2 cellular contexts compared by ENCODE assay signal in the genomic region with DNA sequence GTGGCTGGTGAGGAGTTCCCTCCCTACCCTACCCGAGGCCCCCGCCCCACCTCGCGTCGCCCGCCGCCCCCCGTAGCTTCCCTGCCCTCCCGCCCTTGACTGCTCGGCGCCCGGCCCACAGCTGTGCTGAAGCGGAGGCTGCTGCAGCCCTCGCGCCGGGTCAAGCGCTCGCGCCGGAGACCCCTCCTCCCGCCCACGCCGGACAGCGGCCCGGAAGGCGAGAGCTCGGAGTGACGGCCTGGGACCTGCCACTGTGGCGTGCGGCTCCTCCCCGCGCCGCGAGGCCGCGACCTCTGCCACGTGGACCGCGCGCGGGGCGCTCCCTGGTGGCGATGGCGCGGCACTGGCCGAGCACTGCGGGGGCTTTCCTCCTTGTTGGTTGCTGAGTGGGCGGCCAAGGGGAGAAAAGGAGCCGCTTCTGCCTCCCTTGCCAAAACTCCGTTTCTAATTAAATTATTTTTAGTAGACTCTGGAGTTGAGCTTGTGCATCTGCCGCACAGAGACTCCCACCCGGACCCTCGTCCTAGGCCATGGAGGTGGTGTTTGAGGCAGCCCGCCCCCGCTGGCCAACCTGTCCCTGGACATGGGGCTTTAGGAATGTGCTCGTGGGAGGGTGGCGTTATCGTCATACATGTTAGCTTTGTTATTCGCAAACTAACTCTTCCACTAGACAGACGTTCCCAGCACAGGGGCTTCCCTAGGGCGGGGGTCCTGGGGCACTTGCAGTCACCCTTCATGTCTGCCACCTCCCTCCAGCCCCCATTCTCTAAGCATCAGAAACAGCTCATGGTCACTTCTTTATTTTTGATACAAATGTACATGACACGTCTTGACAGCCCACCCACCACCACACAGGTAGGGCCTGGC.
TF ChIP-seq lines count a peak whose summit lies in the region.

No MANE protein-coding gene starts in this region.

TF ChIP-seq in SK-N-SH, 30 proteins besides CTCF, POLR2A, EP300 and RAD21 (continues in another document):
- TF ChIP-seq USF1 (IDR thresholded peaks at IDR 0.05; ENCODE audit: borderline replicate concordance, low read depth) = peak; percentile 63; the same call in 1 of the 2 replicates
- TF ChIP-seq, protein P1, sequence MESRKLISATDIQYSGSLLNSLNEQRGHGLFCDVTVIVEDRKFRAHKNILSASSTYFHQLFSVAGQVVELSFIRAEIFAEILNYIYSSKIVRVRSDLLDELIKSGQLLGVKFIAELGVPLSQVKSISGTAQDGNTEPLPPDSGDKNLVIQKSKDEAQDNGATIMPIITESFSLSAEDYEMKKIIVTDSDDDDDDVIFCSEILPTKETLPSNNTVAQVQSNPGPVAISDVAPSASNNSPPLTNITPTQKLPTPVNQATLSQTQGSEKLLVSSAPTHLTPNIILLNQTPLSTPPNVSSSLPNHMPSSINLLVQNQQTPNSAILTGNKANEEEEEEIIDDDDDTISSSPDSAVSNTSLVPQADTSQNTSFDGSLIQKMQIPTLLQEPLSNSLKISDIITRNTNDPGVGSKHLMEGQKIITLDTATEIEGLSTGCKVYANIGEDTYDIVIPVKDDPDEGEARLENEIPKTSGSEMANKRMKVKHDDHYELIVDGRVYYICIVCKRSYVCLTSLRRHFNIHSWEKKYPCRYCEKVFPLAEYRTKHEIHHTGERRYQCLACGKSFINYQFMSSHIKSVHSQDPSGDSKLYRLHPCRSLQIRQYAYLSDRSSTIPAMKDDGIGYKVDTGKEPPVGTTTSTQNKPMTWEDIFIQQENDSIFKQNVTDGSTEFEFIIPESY (IDR thresholded peaks at IDR 0.05; ENCODE audit: borderline replicate concordance, low read depth) = no peak
- TF ChIP-seq, protein P2, sequence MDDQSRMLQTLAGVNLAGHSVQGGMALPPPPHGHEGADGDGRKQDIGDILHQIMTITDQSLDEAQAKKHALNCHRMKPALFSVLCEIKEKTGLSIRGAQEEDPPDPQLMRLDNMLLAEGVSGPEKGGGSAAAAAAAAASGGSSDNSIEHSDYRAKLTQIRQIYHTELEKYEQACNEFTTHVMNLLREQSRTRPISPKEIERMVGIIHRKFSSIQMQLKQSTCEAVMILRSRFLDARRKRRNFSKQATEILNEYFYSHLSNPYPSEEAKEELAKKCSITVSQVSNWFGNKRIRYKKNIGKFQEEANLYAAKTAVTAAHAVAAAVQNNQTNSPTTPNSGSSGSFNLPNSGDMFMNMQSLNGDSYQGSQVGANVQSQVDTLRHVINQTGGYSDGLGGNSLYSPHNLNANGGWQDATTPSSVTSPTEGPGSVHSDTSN (IDR thresholded peaks at IDR 0.05) = no peak
- TF ChIP-seq TEAD4 (IDR thresholded peaks at IDR 0.05; ENCODE audit: borderline replicate concordance, insufficient read depth) = no peak
- TF ChIP-seq GABPA (IDR thresholded peaks at IDR 0.05; ENCODE audit: low read depth) = no peak
- no peak for TF ChIP-seq ELF1 (IDR thresholded peaks at IDR 0.05)
- no peak for TF ChIP-seq FOSL2 (IDR thresholded peaks at IDR 0.05; ENCODE audit: borderline replicate concordance, low read depth)
- no peak for TF ChIP-seq YY1 (IDR thresholded peaks at IDR 0.05; ENCODE audit: low read depth)
- no peak for TF ChIP-seq CHD2 (IDR thresholded peaks at IDR 0.05; ENCODE audit: low read length, partially characterized antibody)
- no peak for TF ChIP-seq NRF1 (IDR thresholded peaks at IDR 0.05; ENCODE audit: low read depth, low read length)
- TF ChIP-seq RCOR1 (IDR thresholded peaks at IDR 0.05; ENCODE audit: low read length) = no peak
- TF ChIP-seq, protein P3, sequence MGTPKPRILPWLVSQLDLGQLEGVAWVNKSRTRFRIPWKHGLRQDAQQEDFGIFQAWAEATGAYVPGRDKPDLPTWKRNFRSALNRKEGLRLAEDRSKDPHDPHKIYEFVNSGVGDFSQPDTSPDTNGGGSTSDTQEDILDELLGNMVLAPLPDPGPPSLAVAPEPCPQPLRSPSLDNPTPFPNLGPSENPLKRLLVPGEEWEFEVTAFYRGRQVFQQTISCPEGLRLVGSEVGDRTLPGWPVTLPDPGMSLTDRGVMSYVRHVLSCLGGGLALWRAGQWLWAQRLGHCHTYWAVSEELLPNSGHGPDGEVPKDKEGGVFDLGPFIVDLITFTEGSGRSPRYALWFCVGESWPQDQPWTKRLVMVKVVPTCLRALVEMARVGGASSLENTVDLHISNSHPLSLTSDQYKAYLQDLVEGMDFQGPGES (IDR thresholded peaks at IDR 0.05; ENCODE audit: low read depth, low read length) = no peak
- no peak for TF ChIP-seq FOXM1 (IDR thresholded peaks at IDR 0.05; ENCODE audit: low read depth)
- no peak for TF ChIP-seq RFX5 (IDR thresholded peaks at IDR 0.05; ENCODE audit: low read length)
- TF ChIP-seq, protein P4, sequence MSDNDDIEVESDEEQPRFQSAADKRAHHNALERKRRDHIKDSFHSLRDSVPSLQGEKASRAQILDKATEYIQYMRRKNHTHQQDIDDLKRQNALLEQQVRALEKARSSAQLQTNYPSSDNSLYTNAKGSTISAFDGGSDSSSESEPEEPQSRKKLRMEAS (IDR thresholded peaks at IDR 0.05; ENCODE audit: low read depth) = peak; percentile 83
- TF ChIP-seq MEF2A (IDR thresholded peaks at IDR 0.05; ENCODE audit: borderline replicate concordance, low read depth) = no peak
- TF ChIP-seq TAF1 (IDR thresholded peaks at IDR 0.05; ENCODE audit: borderline replicate concordance, low read depth, low read length) = no peak
- TF ChIP-seq MXI1 (IDR thresholded peaks at IDR 0.05; ENCODE audit: low read depth, low read length) = peak; percentile 97
- peak; percentile 43 for TF ChIP-seq SMC3 (IDR thresholded peaks at IDR 0.05; ENCODE audit: low read depth, low read length)
- TF ChIP-seq RXRA (IDR thresholded peaks at IDR 0.05; ENCODE audit: borderline replicate concordance, low read depth) = no peak

TF ChIP-seq in GM12878, 131 proteins besides CTCF, POLR2A, EP300 and RAD21 (continues in another document):
- TF ChIP-seq IKZF1 (conservative IDR thresholded peaks at IDR 0.05) (peak; percentile 50; the same call in 1 of the 2 replicates), MYC (IDR thresholded peaks at IDR 0.05; ENCODE audit: insufficient read depth, insufficient read length, insufficient replicate concordance, low read length, severe bottlenecking) (peak; percentile 48), NR2C1 (IDR thresholded peaks at IDR 0.05) (peak; percentile 77), MXI1 (IDR thresholded peaks at IDR 0.05; ENCODE audit: low read depth, low read length) (peak; percentile 57), BCL11A (IDR thresholded peaks at IDR 0.05; ENCODE audit: low read depth, low read length) (no peak), USF1 (IDR thresholded peaks at IDR 0.05; ENCODE audit: borderline replicate concordance, extremely low read length, insufficient read depth, low read depth, low read length) (peak; percentile 50), ZNF592 (IDR thresholded peaks at IDR 0.05) (peak; percentile 73; the same call in 1 of the 2 replicates), GATAD2B (conservative IDR thresholded peaks at IDR 0.05; ENCODE audit: low read depth) (0 out of 2 replicates have a peak, but pooled peaks have one; percentile 53), RELA (IDR thresholded peaks at IDR 0.05; ENCODE audit: borderline replicate concordance, partially characterized antibody) (peak; percentile 40), HDAC6 (IDR thresholded peaks at IDR 0.05; ENCODE audit: unreplicated experiment) (no peak), PKNOX1 (IDR thresholded peaks at IDR 0.05) (peak; percentile 74), DPF2 (IDR thresholded peaks at IDR 0.05) (peak; percentile 39; the same call in 1 of the 2 replicates), STAT3 (IDR thresholded peaks at IDR 0.05; ENCODE audit: low read depth, low read length) (no peak), SMC3 (IDR thresholded peaks at IDR 0.05; ENCODE audit: borderline replicate concordance, low read length) (peak; percentile 25; the same call in 1 of the 2 replicates), BACH1 (IDR thresholded peaks at IDR 0.05; ENCODE audit: borderline replicate concordance) (peak; percentile 76), IRF4 (IDR thresholded peaks at IDR 0.05; ENCODE audit: low read depth, low read length) (no peak), CBFB (IDR thresholded peaks at IDR 0.05; ENCODE audit: low read depth) (no peak), SMARCA5 (IDR thresholded peaks at IDR 0.05) (peak; percentile 71; the same call in 1 of the 2 replicates), CBX3 (IDR thresholded peaks at IDR 0.05; ENCODE audit: borderline replicate concordance, low read depth) (no peak), SP1 (IDR thresholded peaks at IDR 0.05; ENCODE audit: low read depth, low read length) (peak; percentile 16), EGR1 (IDR thresholded peaks at IDR 0.05; ENCODE audit: borderline replicate concordance in 1 of 2, low read depth in 2 of 2, low read length in 2 of 2) (peak in 1 of 2 experiments; percentile 70; a peak in 2 of 3 replicates), BHLHE40 (IDR thresholded peaks at IDR 0.05; ENCODE audit: borderline replicate concordance in 1 of 2, low read depth in 2 of 2, low read length in 1 of 2) (peak in 1 of 2 experiments; percentile 87; a peak in 2 of 4 replicates)
- TF ChIP-seq, protein P4 (IDR thresholded peaks at IDR 0.05; ENCODE audit: low read depth, low read length) = peak; percentile 87
- TF ChIP-seq, protein P5, sequence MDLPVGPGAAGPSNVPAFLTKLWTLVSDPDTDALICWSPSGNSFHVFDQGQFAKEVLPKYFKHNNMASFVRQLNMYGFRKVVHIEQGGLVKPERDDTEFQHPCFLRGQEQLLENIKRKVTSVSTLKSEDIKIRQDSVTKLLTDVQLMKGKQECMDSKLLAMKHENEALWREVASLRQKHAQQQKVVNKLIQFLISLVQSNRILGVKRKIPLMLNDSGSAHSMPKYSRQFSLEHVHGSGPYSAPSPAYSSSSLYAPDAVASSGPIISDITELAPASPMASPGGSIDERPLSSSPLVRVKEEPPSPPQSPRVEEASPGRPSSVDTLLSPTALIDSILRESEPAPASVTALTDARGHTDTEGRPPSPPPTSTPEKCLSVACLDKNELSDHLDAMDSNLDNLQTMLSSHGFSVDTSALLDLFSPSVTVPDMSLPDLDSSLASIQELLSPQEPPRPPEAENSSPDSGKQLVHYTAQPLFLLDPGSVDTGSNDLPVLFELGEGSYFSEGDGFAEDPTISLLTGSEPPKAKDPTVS (IDR thresholded peaks at IDR 0.05; ENCODE audit: low read depth, low read length) = no peak
- TF ChIP-seq, protein P6, sequence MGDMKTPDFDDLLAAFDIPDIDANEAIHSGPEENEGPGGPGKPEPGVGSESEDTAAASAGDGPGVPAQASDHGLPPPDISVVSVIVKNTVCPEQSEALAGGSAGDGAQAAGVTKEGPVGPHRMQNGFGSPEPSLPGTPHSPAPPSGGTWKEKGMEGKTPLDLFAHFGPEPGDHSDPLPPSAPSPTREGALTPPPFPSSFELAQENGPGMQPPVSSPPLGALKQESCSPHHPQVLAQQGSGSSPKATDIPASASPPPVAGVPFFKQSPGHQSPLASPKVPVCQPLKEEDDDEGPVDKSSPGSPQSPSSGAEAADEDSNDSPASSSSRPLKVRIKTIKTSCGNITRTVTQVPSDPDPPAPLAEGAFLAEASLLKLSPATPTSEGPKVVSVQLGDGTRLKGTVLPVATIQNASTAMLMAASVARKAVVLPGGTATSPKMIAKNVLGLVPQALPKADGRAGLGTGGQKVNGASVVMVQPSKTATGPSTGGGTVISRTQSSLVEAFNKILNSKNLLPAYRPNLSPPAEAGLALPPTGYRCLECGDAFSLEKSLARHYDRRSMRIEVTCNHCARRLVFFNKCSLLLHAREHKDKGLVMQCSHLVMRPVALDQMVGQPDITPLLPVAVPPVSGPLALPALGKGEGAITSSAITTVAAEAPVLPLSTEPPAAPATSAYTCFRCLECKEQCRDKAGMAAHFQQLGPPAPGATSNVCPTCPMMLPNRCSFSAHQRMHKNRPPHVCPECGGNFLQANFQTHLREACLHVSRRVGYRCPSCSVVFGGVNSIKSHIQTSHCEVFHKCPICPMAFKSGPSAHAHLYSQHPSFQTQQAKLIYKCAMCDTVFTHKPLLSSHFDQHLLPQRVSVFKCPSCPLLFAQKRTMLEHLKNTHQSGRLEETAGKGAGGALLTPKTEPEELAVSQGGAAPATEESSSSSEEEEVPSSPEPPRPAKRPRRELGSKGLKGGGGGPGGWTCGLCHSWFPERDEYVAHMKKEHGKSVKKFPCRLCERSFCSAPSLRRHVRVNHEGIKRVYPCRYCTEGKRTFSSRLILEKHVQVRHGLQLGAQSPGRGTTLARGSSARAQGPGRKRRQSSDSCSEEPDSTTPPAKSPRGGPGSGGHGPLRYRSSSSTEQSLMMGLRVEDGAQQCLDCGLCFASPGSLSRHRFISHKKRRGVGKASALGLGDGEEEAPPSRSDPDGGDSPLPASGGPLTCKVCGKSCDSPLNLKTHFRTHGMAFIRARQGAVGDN (IDR thresholded peaks at IDR 0.05) = peak; percentile 84
